In the genomic region with DNA sequence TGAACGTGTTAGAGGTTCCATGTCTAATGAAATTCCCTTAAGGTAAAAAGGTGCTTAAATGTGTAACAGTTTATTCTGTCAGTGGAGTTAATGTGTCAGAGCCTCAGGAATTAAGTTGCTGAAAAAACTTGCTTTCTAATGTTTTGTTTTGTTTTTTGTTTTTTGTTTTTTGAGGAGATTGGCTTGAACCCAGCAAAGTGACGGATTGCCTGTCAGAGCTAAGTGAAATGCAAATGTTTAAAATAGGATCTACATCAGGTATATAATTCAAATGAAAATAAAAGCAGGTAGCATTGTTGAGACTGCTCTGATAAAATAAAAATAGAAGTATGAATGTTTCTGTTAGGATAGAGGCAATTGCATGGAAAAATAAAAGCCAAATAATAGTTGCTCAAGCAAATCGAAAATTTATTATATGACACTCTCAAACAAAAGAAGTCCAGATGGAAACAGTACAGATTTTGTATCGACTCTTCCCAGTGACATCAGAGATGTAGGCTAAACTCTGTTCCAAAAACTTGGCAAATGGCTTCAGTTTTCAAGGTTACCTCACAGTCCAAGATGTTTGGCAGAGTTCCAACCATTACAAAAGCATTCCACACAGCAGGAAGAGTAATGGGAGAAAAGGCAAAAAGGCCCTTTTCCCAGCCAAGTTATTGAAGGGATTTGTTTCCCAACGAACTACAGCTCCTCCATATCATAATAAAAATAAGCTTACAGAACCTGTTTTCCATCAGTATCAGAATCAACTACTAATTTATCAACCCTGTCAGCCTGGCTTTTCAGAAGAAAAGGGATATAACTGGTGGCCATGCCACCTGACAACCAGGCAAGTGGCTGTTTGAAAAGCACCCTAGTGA, we compare ENCODE assay signal across 10 cellular contexts.
A peak's percentile ranks its signal among the peaks of the same experiment; 100 is the strongest.
DNase-seq lines count a peak whose midpoint lies in the region; ATAC-seq and TF ChIP-seq lines count a peak whose summit lies in the region.
"Had no signal": no experiment of that assay in that cellular context is flagged by ENCODE, and none has a peak within 500 bp of the region (broad histone marks: within the 10 kb centered on the region; RNA-seq: fewer than 3 reads in every experiment).

No MANE protein-coding gene starts in this region.

- peaks cover 0 to 9% (median 3%) of the 10 kb centered on the region in 7 donors for H3K9me3 Mint-ChIP-seq in CD14-positive monocyte

- intact Hi-C loops in CD14-positive monocyte (cut with micrococcal nuclease), result no loop called here

- ATAC-seq in HG03097 (IDR thresholded peaks at IDR 0.05; ENCODE audit: low FRiP score, unreplicated experiment), result no peak

- TF ChIP-seq CTCF in CD14-positive monocyte (IDR thresholded peaks at IDR 0.05), result no peak

- peak; percentile 12 for DNase-seq in ELR (ENCODE audit: low read depth)
- peak; percentile 82 for DNase-seq in NCI-H2171 (lab: John Stamatoyannopoulos, UW)
- peak; percentile 75 for DNase-seq in dedifferentiated amniotic fluid mesenchymal stem cell (ENCODE audit: extremely low spot score)
- peak; percentile 34 for DNase-seq in myocyte (ENCODE audit: low read depth)
- DNase-seq in CD14-positive monocyte (ENCODE audit: low spot score), result no peak
- no peak for DNase-seq in SKM-1 (lab: John Stamatoyannopoulos, UW; ENCODE audit: unreplicated experiment)
- no peak for DNase-seq in HuH-7 (ENCODE audit: low spot score)
- DNase-seq: occipital lobe, upper lobe of left lung had no signal

- no peaks in the 10 kb centered on the region for H3K27me3 Mint-ChIP-seq in CD14-positive monocyte (ENCODE audit: low read depth in 3 of 3)

- H3K36me3 Mint-ChIP-seq in CD14-positive monocyte, result no peaks in the 10 kb centered on the region

- H3K4me1 Mint-ChIP-seq in CD14-positive monocyte, result no peaks in the 10 kb centered on the region

- no peak overlapping the region for H3K27ac Mint-ChIP-seq in CD14-positive monocyte

- no peak overlapping the region for H3K4me3 Mint-ChIP-seq in CD14-positive monocyte

Comparison
In these comparisons a context has a peak if more than half of its experiments do, and no peak if none do; other contexts are left out.
1. DNase-seq: peak in ELR (single experiment), NCI-H2171 (single experiment), dedifferentiated amniotic fluid mesenchymal stem cell (single experiment) and myocyte (single experiment); none in CD14-positive monocyte (single experiment), SKM-1 (single experiment) and HuH-7 (single experiment).